ENCODE assay signal across 16 cellular contexts in genomic region chr2:9481257-9481922, GRCh38. TPM values are rescaled to one million over a fixed set of nuclear protein-coding genes. Genes with fewer than 3 reads are reported as not detected.
DNase-seq lines count a peak whose midpoint lies in the region; TF ChIP-seq lines count a peak whose summit lies in the region.
"Had no signal": no experiment of that assay in that cellular context is flagged by ENCODE, and none has a peak within 500 bp of the region (broad histone marks: within the 10 kb centered on the region; RNA-seq: fewer than 3 reads in every experiment).

No MANE protein-coding gene starts in this region.

- H3K4me1 ChIP-seq in HEK293 (ENCODE audit: control insufficient read depth, insufficient read depth, low read length) = no peaks in the 10 kb centered on the region

- POLR2A ChIA-PET in HEK293 (lab: Yijun Ruan, JAX) = no interaction called here

- no peaks in the 10 kb centered on the region for H3K9me3 ChIP-seq in HEK293 (ENCODE audit: control insufficient read depth, insufficient read depth, low read depth, low read length)
- H3K9me3 ChIP-seq: testis had no signal

- no peaks in the 10 kb centered on the region for H3K27me3 Mint-ChIP-seq in osteocyte (ENCODE audit: unreplicated experiment)
- H3K27me3 Mint-ChIP-seq: CD4-positive, CD25-positive, alpha-beta regulatory T cell had no signal

- H3K4me3 Mint-ChIP-seq in osteocyte (ENCODE audit: unreplicated experiment) = no peak overlapping the region
- H3K4me3 Mint-ChIP-seq: CD4-positive, CD25-positive, alpha-beta regulatory T cell had no signal

- H3K27ac ChIP-seq in HEK293 (ENCODE audit: extremely low read depth, low read depth, low read length) = no peak overlapping the region
- H3K27ac ChIP-seq: testis had no signal

- no peak for TF ChIP-seq CTCF in HEK293 (tag by site-specific recombination; IDR thresholded peaks at IDR 0.05)
- no peak for TF ChIP-seq CTCF in epithelial cell of esophagus (IDR thresholded peaks at IDR 0.05; ENCODE audit: insufficient read depth, low read depth, low read length, missing control alignments)
- TF ChIP-seq CTCF in osteocyte (IDR thresholded peaks at IDR 0.05) = no peak

- CTCF ChIA-PET in HEK293 (lab: Yijun Ruan, JAX) = interaction anchor here (0.6 kb wide), 1 partner anchor 788 kb away, joined by 3 read pairs; no protein-coding TSS in a partner anchor

- in situ Hi-C loops in KBM-7 (cut with MboI; ENCODE audit: low pct_unique_long_range_greater_than_20kb, low sequenced_read_pairs) = no loop called here

- no peaks in the 10 kb centered on the region for H3K9me3 Mint-ChIP-seq in osteocyte (ENCODE audit: unreplicated experiment)
- H3K9me3 Mint-ChIP-seq: CD4-positive, CD25-positive, alpha-beta regulatory T cell had no signal

- peaks cover 37 to 85% of the 10 kb centered on the region in 2 experiments for H3K36me3 ChIP-seq in HEK293 (ENCODE audit: control insufficient read depth in 2 of 2, insufficient read depth in 1 of 2, low read length in 2 of 2)

- H3K4me1 Mint-ChIP-seq in osteocyte (ENCODE audit: unreplicated experiment) = peaks cover 18% of the 10 kb centered on the region

- H3K4me3 ChIP-seq in HEK293 (ENCODE audit: low read depth, low read length) (no peak overlapping the region), epithelial cell of esophagus (ENCODE audit: low read length) (no peak overlapping the region)
- H3K4me3 ChIP-seq: GM12878, MG63, testis had no signal

- DNase-seq in SK-N-DZ (ENCODE audit: low spot score) (peak; percentile 81), epithelial cell of esophagus (ENCODE audit: low read depth) (peak; percentile 54), osteocyte (ENCODE audit: extremely low spot score, unreplicated experiment) (no peak), SHP77 treated with DMSO at 0.1 percent for 48 hours (lab: John Stamatoyannopoulos, UW) (no peak), KBM-7 (no peak), NCI-H510A (lab: John Stamatoyannopoulos, UW) (no peak)
- DNase-seq: activated naive CD4-positive, alpha-beta T cell; CD4-positive, CD25-positive, alpha-beta regulatory T cell; central memory CD4-positive, alpha-beta T cell; glutamatergic neuron; MG63; NCI-H2029 treated with DMSO at 0.1 percent for 48 hours; NCI-H774; testis had no signal

- peaks cover 50% of the 10 kb centered on the region for H3K36me3 Mint-ChIP-seq in osteocyte (ENCODE audit: unreplicated experiment)

- H3K27ac Mint-ChIP-seq in osteocyte (ENCODE audit: unreplicated experiment) = peak overlapping the region; percentile 59

TF ChIP-seq in HEK293, 187 proteins besides CTCF, POLR2A, EP300 and RAD21:
- TF ChIP-seq ZNF707 (tag by site-specific recombination; IDR thresholded peaks at IDR 0.05) (no peak), GFI1B (tag by site-specific recombination; IDR thresholded peaks at IDR 0.05) (peak; percentile 55; the same call in 1 of the 2 replicates)

RNA-seq across cellular contexts. Expression of gene IAH1, which starts 7.0 kb away (rescaled TPM):
- not detected in 2 replicates for polyA plus RNA-seq in SK-N-DZ (2014; cell fraction: cytosol; rRNA removed)
- 0.18 TPM in 1 of 2 replicates, not detected in the other for polyA plus RNA-seq in SK-N-DZ (2014; cell fraction: nucleus; rRNA removed)
- total RNA-seq in osteocyte = 68.7 and 71.6 TPM in 2 replicates

RNA-seq across cellular contexts. Expression of gene CPSF3, which starts 57.9 kb away (rescaled TPM):
- polyA plus RNA-seq in SK-N-DZ (2014; cell fraction: cytosol; rRNA removed) = 110 and 121 TPM in 2 replicates
- 65.0 and 75.3 TPM in 2 replicates for polyA plus RNA-seq in SK-N-DZ (2014; cell fraction: nucleus; rRNA removed)
- total RNA-seq in osteocyte = 27.7 and 28.8 TPM in 2 replicates

RNA-seq across cellular contexts. Expression of gene ITGB1BP1, which starts 58.1 kb away (rescaled TPM):
- polyA plus RNA-seq in SK-N-DZ (2014; cell fraction: cytosol; rRNA removed) = 57.2 and 67.9 TPM in 2 replicates
- 59.0 and 67.4 TPM in 2 replicates for polyA plus RNA-seq in SK-N-DZ (2014; cell fraction: nucleus; rRNA removed)
- 91.8 and 98.0 TPM in 2 replicates for total RNA-seq in osteocyte

Comparison
In these comparisons a context has a peak if more than half of its experiments do, and no peak if none do; other contexts are left out.
1. DNase-seq: peak in SK-N-DZ (single experiment) and epithelial cell of esophagus (single experiment); none in osteocyte (single experiment), SHP77 treated with DMSO at 0.1 percent for 48 hours (single experiment), KBM-7 (single experiment) and NCI-H510A (single experiment).